Comparison of ENCODE assay signal across 27 cellular contexts in genomic region chr1:95657248-95657647, GRCh38.
DNase-seq lines count a peak whose midpoint lies in the region; ATAC-seq, FAIRE-seq and TF ChIP-seq lines count a peak whose summit lies in the region.
"Had no signal": no experiment of that assay in that cellular context is flagged by ENCODE, and none has a peak within 500 bp of the region (broad histone marks: within the 10 kb centered on the region; RNA-seq: fewer than 3 reads in every experiment).

No MANE protein-coding gene starts in this region.

- POLR2A ChIA-PET in HepG2 (lab: Yijun Ruan, JAX) (no interaction called here), K562 (lab: Yijun Ruan, JAX) (no interaction called here)

- no peak for ATAC-seq in HepG2
- ATAC-seq in right lobe of liver, result no peak
- ATAC-seq in K562, result no peak
- no peak for ATAC-seq in natural killer cell
- no peak for ATAC-seq in GM18511 (IDR thresholded peaks at IDR 0.05; ENCODE audit: unreplicated experiment)
- ATAC-seq: GM12878 had no signal

- in situ Hi-C loops in HepG2 (cut with HindIII; ENCODE audit: extremely low pct_ligation_motif_present, low pct_unique_long_range_greater_than_20kb), result no loop called here
- in situ Hi-C loops in K562 (cut with MboI), result no loop called here

- no peak for TF ChIP-seq EP300 in HepG2 (IDR thresholded peaks at IDR 0.05; ENCODE audit: low read depth in 2 of 2, low read length in 2 of 2)
- no peak for TF ChIP-seq EP300 in HepG2 (CRISPR knock-in tag; IDR thresholded peaks at IDR 0.05; ENCODE audit: borderline replicate concordance)
- TF ChIP-seq EP300 in K562 (IDR thresholded peaks at IDR 0.05; ENCODE audit: low read length), result no peak

- H3K9me3 Mint-ChIP-seq in natural killer cell, result peaks cover 9 to 14% of the 10 kb centered on the region in 2 donors

- no peak overlapping the region for H3K9ac ChIP-seq in HepG2 (ENCODE audit: insufficient read depth, low read depth, low read length)
- H3K9ac ChIP-seq in K562 (ENCODE audit: insufficient read depth in 1 of 2, low read depth in 2 of 2, low read length in 2 of 2), result no peak overlapping the region
- H3K9ac ChIP-seq: BLaER1 had no signal

- no peak overlapping the region for H3K4me3 Mint-ChIP-seq in natural killer cell
- H3K4me3 Mint-ChIP-seq: CD14-positive monocyte; CD4-positive, alpha-beta memory T cell; CD4-positive, CD25-positive, alpha-beta regulatory T cell; CD8-positive, alpha-beta memory T cell had no signal

- H2AFZ ChIP-seq in HepG2 (ENCODE audit: low read length) (no peak overlapping the region), K562 (ENCODE audit: low read depth, low read length) (no peak overlapping the region)

- DNase-seq in HepG2 (ENCODE audit: low spot score), result no peak
- DNase-seq in right lobe of liver, result no peak
- no peak for DNase-seq in K562 (ENCODE audit: extremely low read depth in 1 of 4, low spot score in 3 of 4)
- peak; percentile 28 for DNase-seq in epithelial cell of esophagus (ENCODE audit: low read depth)
- DNase-seq in natural killer cell, result no peak
- DNase-seq: ACHN; BE2C; C1 segment of cervical spinal cord; CD4-positive, alpha-beta memory T cell; CD4-positive, CD25-positive, alpha-beta regulatory T cell; CD8-positive, alpha-beta memory T cell; COR-L47; DMS 273 treated with DMSO at 0.1 percent for 48 hours; DMS153; DMS53; DMS79; DND-41; EL; GDM1 had no signal

- H3K79me2 ChIP-seq in HepG2 (ENCODE audit: insufficient read depth, low read length) (no peaks in the 10 kb centered on the region), K562 (ENCODE audit: control insufficient read depth, insufficient read depth, low read length) (no peaks in the 10 kb centered on the region)

- TF ChIP-seq POLR2A in HepG2 (IDR thresholded peaks at IDR 0.05; ENCODE audit: insufficient read depth in 1 of 2, low read depth in 2 of 2, low read length in 2 of 2) (no peak), right lobe of liver (IDR thresholded peaks at IDR 0.05) (no peak), K562 (conservative IDR thresholded peaks at IDR 0.05) (no peak)

- H3K4me1 ChIP-seq in HepG2 (ENCODE audit: insufficient read depth, low read length), result no peaks in the 10 kb centered on the region
- no peaks in the 10 kb centered on the region for H3K4me1 ChIP-seq in right lobe of liver
- H3K4me1 ChIP-seq in K562 (replicated peaks in 1 of 2; ENCODE audit: control insufficient read depth in 2 of 2, insufficient read depth in 2 of 2, low read length in 2 of 2), result no peaks in the 10 kb centered on the region
- H3K4me1 ChIP-seq: BLaER1 had no signal

- no peaks in the 10 kb centered on the region for H3K27me3 Mint-ChIP-seq in natural killer cell (ENCODE audit: low read depth in 2 of 2)
- H3K27me3 Mint-ChIP-seq: CD4-positive, alpha-beta memory T cell; CD4-positive, CD25-positive, alpha-beta regulatory T cell; CD8-positive, alpha-beta memory T cell had no signal

- FAIRE-seq in HepG2 (lab: Jason Lieb, UNC) (no peak), K562 (lab: Jason Lieb, UNC) (no peak)
- FAIRE-seq: GM12878, GM12892, GM18507, GM19239 had no signal

- H3K4me3 ChIP-seq in HepG2 (replicated peaks in 1 of 3; ENCODE audit: insufficient read depth in 1 of 3, low read depth in 2 of 3, low read length in 3 of 3) (no peak overlapping the region), right lobe of liver (no peak overlapping the region), K562 (no peak overlapping the region), epithelial cell of esophagus (ENCODE audit: low read length) (no peak overlapping the region)
- H3K4me3 ChIP-seq: BLaER1, GM12878 had no signal

- TF ChIP-seq CTCF in HepG2 (CRISPR knock-in tag; IDR thresholded peaks at IDR 0.05) (no peak), right lobe of liver (IDR thresholded peaks at IDR 0.05) (no peak), K562 (IDR thresholded peaks at IDR 0.05 in 2 of 3, conservative IDR thresholded peaks at IDR 0.05 in 1 of 3; ENCODE audit: insufficient read depth in 2 of 3, low read depth in 1 of 3, low read length in 3 of 3) (no peak), epithelial cell of esophagus (IDR thresholded peaks at IDR 0.05; ENCODE audit: insufficient read depth, low read depth, low read length, missing control alignments) (no peak), natural killer cell (IDR thresholded peaks at IDR 0.05) (no peak)

- no peaks in the 10 kb centered on the region for H3K27me3 ChIP-seq in HepG2 (ENCODE audit: control insufficient read depth in 1 of 2, insufficient read depth in 2 of 2, low read length in 2 of 2)
- no peaks in the 10 kb centered on the region for H3K27me3 ChIP-seq in right lobe of liver
- H3K27me3 ChIP-seq in K562 (ENCODE audit: control insufficient read depth in 2 of 2, insufficient read depth in 2 of 2, low read length in 2 of 2), result no peaks in the 10 kb centered on the region
- H3K27me3 ChIP-seq: BE2C, BLaER1 had no signal

- no peaks in the 10 kb centered on the region for H3K36me3 Mint-ChIP-seq in natural killer cell
- H3K36me3 Mint-ChIP-seq: CD14-positive monocyte; CD4-positive, alpha-beta memory T cell; CD4-positive, CD25-positive, alpha-beta regulatory T cell; CD8-positive, alpha-beta memory T cell had no signal

- CTCF ChIA-PET in HepG2 (lab: Yijun Ruan, JAX; ENCODE audit: low intra/inter-chr PET ratio, low total read pairs), result no interaction called here
- CTCF ChIA-PET in K562 (lab: Yijun Ruan, JAX; ENCODE audit: low intra/inter-chr PET ratio), result no interaction called here

- H3K27ac Mint-ChIP-seq in natural killer cell, result no peak overlapping the region
- H3K27ac Mint-ChIP-seq: CD14-positive monocyte; CD4-positive, alpha-beta memory T cell; CD4-positive, CD25-positive, alpha-beta regulatory T cell; CD8-positive, alpha-beta memory T cell had no signal

- WGBS in HepG2 (ENCODE audit: low lambda C conversion rate), result 12% methylated on average over 4 of the region's 4 CpGs
- 62% methylated on average over 4 of the region's 4 CpGs for WGBS in right lobe of liver (ENCODE audit: insufficient coverage, low coverage, low lambda C conversion rate, missing lambda C conversion rate)
- WGBS in K562 (ENCODE audit: insufficient coverage, low coverage, missing lambda C conversion rate), result 3% methylated on average over 4 of the region's 4 CpGs

- H3K27ac ChIP-seq in HepG2 (ENCODE audit: extremely low read length, insufficient read depth, low read length), result no peak overlapping the region
- H3K27ac ChIP-seq in right lobe of liver, result no peak overlapping the region
- no peak overlapping the region for H3K27ac ChIP-seq in K562 (ENCODE audit: extremely low read depth, low read depth, low read length)
- H3K27ac ChIP-seq: 22Rv1, BLaER1 had no signal

- intact Hi-C loops in HepG2 (cut with micrococcal nuclease; ENCODE audit: unreplicated experiment), result no loop called here
- intact Hi-C loops in right lobe of liver (cut with DNase I), result no loop called here
- intact Hi-C loops in K562 (cut with micrococcal nuclease), result no loop called here
- intact Hi-C loops in natural killer cell (cut with micrococcal nuclease), result no loop called here

- no peaks in the 10 kb centered on the region for H4K20me1 ChIP-seq in HepG2 (ENCODE audit: insufficient read depth, low read length)
- H4K20me1 ChIP-seq in K562 (replicated peaks; ENCODE audit: control insufficient read depth, insufficient read depth, low read length), result no peaks in the 10 kb centered on the region
- H4K20me1 ChIP-seq: BLaER1 had no signal

- no peaks in the 10 kb centered on the region for H3K4me1 Mint-ChIP-seq in natural killer cell
- H3K4me1 Mint-ChIP-seq: CD14-positive monocyte; CD4-positive, alpha-beta memory T cell; CD4-positive, CD25-positive, alpha-beta regulatory T cell; CD8-positive, alpha-beta memory T cell had no signal

- TF ChIP-seq RAD21 in HepG2 (CRISPR knock-in tag; IDR thresholded peaks at IDR 0.05), result no peak
- no peak for TF ChIP-seq RAD21 in K562 (CRISPR knock-in tag; conservative IDR thresholded peaks at IDR 0.05 in 1 of 2, IDR thresholded peaks at IDR 0.05 in 1 of 2)

- no peaks in the 10 kb centered on the region for H3K36me3 ChIP-seq in HepG2 (replicated peaks in 1 of 2; ENCODE audit: control insufficient read depth in 1 of 2, insufficient read depth in 2 of 2, low read length in 2 of 2)
- H3K36me3 ChIP-seq in right lobe of liver, result no peaks in the 10 kb centered on the region
- H3K36me3 ChIP-seq in K562 (ENCODE audit: control insufficient read depth, insufficient read depth, low read length), result no peaks in the 10 kb centered on the region
- H3K36me3 ChIP-seq: BE2C, BLaER1 had no signal

- no peaks in the 10 kb centered on the region for H3K9me1 ChIP-seq in K562 (ENCODE audit: control insufficient read depth, insufficient read depth, low read length)

- BruUV-seq in HepG2 (replicated peaks; lab: Mats Ljungman, UMichigan) (no TSS peak), K562 (replicated peaks; lab: Mats Ljungman, UMichigan) (no TSS peak)

- H3K4me2 ChIP-seq in HepG2 (ENCODE audit: low read depth, low read length) (no peak overlapping the region), K562 (ENCODE audit: insufficient read depth, low read length) (no peak overlapping the region)
- H3K4me2 ChIP-seq: BLaER1 had no signal

- no peaks in the 10 kb centered on the region for H3K9me3 ChIP-seq in HepG2 (ENCODE audit: low read length)
- H3K9me3 ChIP-seq in right lobe of liver, result no peaks in the 10 kb centered on the region
- H3K9me3 ChIP-seq in K562 (replicated peaks; ENCODE audit: control insufficient read depth, insufficient read depth, low read depth, low read length), result no peaks in the 10 kb centered on the region
- H3K9me3 ChIP-seq: BE2C, BLaER1 had no signal

TF ChIP-seq in HepG2, 621 proteins besides CTCF, POLR2A, EP300 and RAD21 (continues in another document):
- TF ChIP-seq MAFK (conservative IDR thresholded peaks at IDR 0.05 in 1 of 2, IDR thresholded peaks at IDR 0.05 in 1 of 2; ENCODE audit: low read length in 2 of 2) (peak; percentile 56 to 73; a peak in 3 of 4 replicates), RFX1 (IDR thresholded peaks at IDR 0.05) (no peak), ASH2L (IDR thresholded peaks at IDR 0.05; ENCODE audit: insufficient read length, low read depth, low read length) (no peak), MAFF (IDR thresholded peaks at IDR 0.05; ENCODE audit: low read depth, low read length) (peak; percentile 50), SOX6 (IDR thresholded peaks at IDR 0.05) (no peak), SOX6 (CRISPR knock-in tag; IDR thresholded peaks at IDR 0.05) (no peak)

TF ChIP-seq in K562, 482 proteins besides CTCF, POLR2A, EP300 and RAD21:
- TF ChIP-seq MAFK (IDR thresholded peaks at IDR 0.05; ENCODE audit: low read length), result 0 out of 2 replicates have a peak, but pooled peaks have one; percentile 8
- TF ChIP-seq, protein P1, sequence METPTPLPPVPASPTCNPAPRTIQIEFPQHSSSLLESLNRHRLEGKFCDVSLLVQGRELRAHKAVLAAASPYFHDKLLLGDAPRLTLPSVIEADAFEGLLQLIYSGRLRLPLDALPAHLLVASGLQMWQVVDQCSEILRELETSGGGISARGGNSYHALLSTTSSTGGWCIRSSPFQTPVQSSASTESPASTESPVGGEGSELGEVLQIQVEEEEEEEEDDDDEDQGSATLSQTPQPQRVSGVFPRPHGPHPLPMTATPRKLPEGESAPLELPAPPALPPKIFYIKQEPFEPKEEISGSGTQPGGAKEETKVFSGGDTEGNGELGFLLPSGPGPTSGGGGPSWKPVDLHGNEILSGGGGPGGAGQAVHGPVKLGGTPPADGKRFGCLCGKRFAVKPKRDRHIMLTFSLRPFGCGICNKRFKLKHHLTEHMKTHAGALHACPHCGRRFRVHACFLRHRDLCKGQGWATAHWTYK (CRISPR knock-in tag; IDR thresholded peaks at IDR 0.05), result no peak

Comparison
In these comparisons a context has a peak if more than half of its experiments do, and no peak if none do; other contexts are left out.
1. Of the 241 proteins assayed by ChIP-seq in both HepG2 and K562: peak only in HepG2: MAFF; only in K562: none; in both: MAFK; in neither: 239.